ENCODE assay signal across 25 cellular contexts in the genomic region with DNA sequence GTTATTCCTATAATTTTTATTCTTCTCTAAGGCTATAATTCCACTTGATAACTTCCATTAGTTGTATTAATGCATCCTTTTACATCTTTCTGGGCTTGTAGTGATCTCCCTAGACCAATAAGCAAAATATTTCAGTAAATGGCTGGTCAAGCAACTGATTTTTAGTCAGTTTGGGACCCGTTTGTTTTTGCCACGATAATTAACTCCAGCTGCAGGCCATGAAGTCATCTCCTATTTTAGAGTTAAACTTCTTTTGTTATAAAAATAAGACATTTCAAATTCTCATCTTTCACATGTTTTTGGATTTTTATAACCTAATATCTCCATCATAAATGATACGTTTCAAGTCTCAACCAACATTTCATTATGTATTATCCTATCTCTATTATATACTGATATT. TPM values are rescaled to one million over a fixed set of nuclear protein-coding genes. Genes with fewer than 3 reads are reported as not detected.
DNase-seq lines count a peak whose midpoint lies in the region; ATAC-seq and TF ChIP-seq lines count a peak whose summit lies in the region.
"Had no signal": no experiment of that assay in that cellular context is flagged by ENCODE, and none has a peak within 500 bp of the region (broad histone marks: within the 10 kb centered on the region; RNA-seq: fewer than 3 reads in every experiment).

No MANE protein-coding gene starts in this region.

- 9 to 12% methylated on average over 3 of the region's 3 CpGs for WGBS in GM23248 (ENCODE audit: low coverage in 1 of 2, low lambda C conversion rate in 2 of 2, missing lambda C conversion rate in 2 of 2), 2 experiments
- WGBS in hepatocyte (ENCODE audit: low lambda C conversion rate, missing lambda C conversion rate) = 67% methylated on average over 3 of the region's 3 CpGs

- POLR2A ChIA-PET in CD8-positive, alpha-beta T cell (lab: Charles Lee) = interaction anchor here (1.5 kb wide), 1 partner anchor 198 kb away, joined by 5 read pairs; no protein-coding TSS in a partner anchor
- POLR2A ChIA-PET in naive thymus-derived CD8-positive, alpha-beta T cell (lab: Charles Lee) = interaction anchor here (0.6 to 2.3 kb wide), 6 partner anchors 9 to 233 kb away, joined by 3 to 16 read pairs (median 4); no protein-coding TSS in a partner anchor

- no peaks in the 10 kb centered on the region for H3K36me3 ChIP-seq in CD8-positive, alpha-beta T cell (ENCODE audit: insufficient read depth, low read length)
- H3K36me3 ChIP-seq in GM23248 (ENCODE audit: low read depth) = no peaks in the 10 kb centered on the region
- no peaks in the 10 kb centered on the region for H3K36me3 ChIP-seq in hepatocyte (replicated peaks; ENCODE audit: insufficient read depth, low read depth)
- H3K36me3 ChIP-seq: HAP-1, MG63, SJSA1 had no signal

- H3K36me3 Mint-ChIP-seq in CD8-positive, alpha-beta T cell = peaks cover 23% of the 10 kb centered on the region
- H3K36me3 Mint-ChIP-seq in naive thymus-derived CD8-positive, alpha-beta T cell = peaks cover 3 to 15% (median 5%) of the 10 kb centered on the region in 3 donors

- peaks cover 67% of the 10 kb centered on the region for H3K4me1 ChIP-seq in CD8-positive, alpha-beta T cell (ENCODE audit: insufficient read depth, low read length)
- peaks cover 7% of the 10 kb centered on the region for H3K4me1 ChIP-seq in GM23248 (ENCODE audit: insufficient read depth)
- H3K4me1 ChIP-seq in hepatocyte (ENCODE audit: insufficient read depth) = no peaks in the 10 kb centered on the region
- H3K4me1 ChIP-seq: HAP-1, SJSA1 had no signal

- in situ Hi-C loops in GM23248 (cut with MboI) = loop anchor here (10.0 kb wide), 1 partner anchor 239 kb away; no protein-coding TSS in a partner anchor

- no peaks in the 10 kb centered on the region for H3K9me3 ChIP-seq in CD8-positive, alpha-beta T cell (ENCODE audit: low read length)
- H3K9me3 ChIP-seq in GM23248 (ENCODE audit: low read depth) (no peaks in the 10 kb centered on the region), hepatocyte (ENCODE audit: low read depth) (no peaks in the 10 kb centered on the region)
- H3K9me3 ChIP-seq: A549, HAP-1, MG63, SJSA1 had no signal

- H3K4me2 ChIP-seq in GM23248 (ENCODE audit: unreplicated experiment) = peak overlapping the region; percentile 39
- H3K4me2 ChIP-seq in hepatocyte = no peak overlapping the region
- H3K4me2 ChIP-seq: A549, PC-9 had no signal

- no peak overlapping the region for H3K27ac ChIP-seq in CD8-positive, alpha-beta T cell (ENCODE audit: low read depth, low read length)
- no peak overlapping the region for H3K27ac ChIP-seq in GM23248
- H3K27ac ChIP-seq in hepatocyte = no peak overlapping the region
- H3K27ac ChIP-seq: A549, PC-9, SJSA1 had no signal

- no peak overlapping the region for H3K4me3 ChIP-seq in CD8-positive, alpha-beta T cell (ENCODE audit: low read depth, low read length)
- H3K4me3 ChIP-seq in GM23248 = no peak overlapping the region
- H3K4me3 ChIP-seq in fibroblast of mammary gland (ENCODE audit: control insufficient read depth, low read depth, low read length) = no peak overlapping the region
- no peak overlapping the region for H3K4me3 ChIP-seq in hepatocyte
- H3K4me3 ChIP-seq: A549, GM12878, HAP-1, MG63, PC-9, SJSA1 had no signal

- H3K4me1 Mint-ChIP-seq in CD8-positive, alpha-beta T cell (ENCODE audit: low read depth) = peaks cover 80% of the 10 kb centered on the region
- H3K4me1 Mint-ChIP-seq in naive thymus-derived CD8-positive, alpha-beta T cell = peaks cover 32 to 78% (median 75%) of the 10 kb centered on the region in 4 donors

- no peak overlapping the region for H3K4me3 Mint-ChIP-seq in CD8-positive, alpha-beta T cell
- peak overlapping the region in 5 of 10 donors; percentile 3 to 42 (median 27) for H3K4me3 Mint-ChIP-seq in naive thymus-derived CD8-positive, alpha-beta T cell
- H3K4me3 Mint-ChIP-seq: HFFc6 had no signal

- no peak for DNase-seq in CD8-positive, alpha-beta T cell
- DNase-seq in GM23248 (peak; percentile 47), fibroblast of mammary gland (ENCODE audit: low read depth) (peak; percentile 59), T-helper 9 cell (no peak), hepatocyte (ENCODE audit: low spot score) (no peak)
- no peak for DNase-seq in naive thymus-derived CD8-positive, alpha-beta T cell
- no peak for DNase-seq in stimulated activated CD4-positive, alpha-beta T cell treated with anti-CD3 and anti-CD28 coated beads, Interleukin-4, amount 100 ng/mL, for 24 hours
- DNase-seq: GOT3, HFFc6, IMR-90, KG1, MG63, NCI-H1105 treated with DMSO at 0.1 percent for 48 hours, NCI-H146, NCI-H1930, NCI-H2107, NCI-H446, NCI-H524 treated with DMSO at 0.1 percent for 48 hours, NCI-H774, PC-9 had no signal

- no peak for TF ChIP-seq CTCF in CD8-positive, alpha-beta T cell (IDR thresholded peaks at IDR 0.05)
- no peak for TF ChIP-seq CTCF in fibroblast of mammary gland (conservative IDR thresholded peaks at IDR 0.05; ENCODE audit: control insufficient read depth, insufficient read depth, low read depth, low read length)
- TF ChIP-seq CTCF in hepatocyte (IDR thresholded peaks at IDR 0.05; ENCODE audit: poor library complexity) = no peak

- ATAC-seq in CD8-positive, alpha-beta T cell = no peak
- no peak for ATAC-seq in naive thymus-derived CD8-positive, alpha-beta T cell
- ATAC-seq: A549, GM12878, Right ventricle myocardium inferior had no signal

- no peaks in the 10 kb centered on the region for H3F3A ChIP-seq in GM23248 (ENCODE audit: insufficient read depth)

- H4K20me1 ChIP-seq in GM23248 (ENCODE audit: insufficient read depth) (no peaks in the 10 kb centered on the region), hepatocyte (ENCODE audit: insufficient read depth, poor library complexity, severe bottlenecking) (no peaks in the 10 kb centered on the region)

- H3K79me2 ChIP-seq in GM23248 (ENCODE audit: insufficient read depth) (no peaks in the 10 kb centered on the region), hepatocyte (no peaks in the 10 kb centered on the region)

- H3K9me2 ChIP-seq in GM23248 (ENCODE audit: insufficient read depth) (no peaks in the 10 kb centered on the region), hepatocyte (replicated peaks; ENCODE audit: insufficient read depth) (no peaks in the 10 kb centered on the region)

- peak overlapping the region; percentile 45 for H3K27ac Mint-ChIP-seq in CD8-positive, alpha-beta T cell
- H3K27ac Mint-ChIP-seq in naive thymus-derived CD8-positive, alpha-beta T cell = peak overlapping the region in 8 of 10 donors; percentile 27 to 83 (median 64)
- H3K27ac Mint-ChIP-seq: HFFc6 had no signal

- H3K9ac ChIP-seq in GM23248 = no peak overlapping the region

- peaks cover 2% of the 10 kb centered on the region for H3K9me3 Mint-ChIP-seq in CD8-positive, alpha-beta T cell
- peaks cover 0 to 2% (median 0%) of the 10 kb centered on the region in 9 donors for H3K9me3 Mint-ChIP-seq in naive thymus-derived CD8-positive, alpha-beta T cell
- H3K9me3 Mint-ChIP-seq: HFFc6 had no signal

- no peaks in the 10 kb centered on the region for H3K27me3 ChIP-seq in CD8-positive, alpha-beta T cell (ENCODE audit: insufficient read depth, low read length)
- H3K27me3 ChIP-seq in GM23248 (replicated peaks; ENCODE audit: insufficient read depth) = no peaks in the 10 kb centered on the region
- no peaks in the 10 kb centered on the region for H3K27me3 ChIP-seq in hepatocyte
- H3K27me3 ChIP-seq: MG63 had no signal

- CTCF ChIA-PET in CD8-positive, alpha-beta T cell (lab: Charles Lee) = interaction anchor here (0.6 to 4.5 kb wide), 9 partner anchors 10 to 328 kb away, joined by 3 to 20 read pairs (median 3); no protein-coding TSS in a partner anchor

- intact Hi-C loops in CD8-positive, alpha-beta T cell (cut with DNase I, micrococcal nuclease) = loop anchor here (2.0 to 5.0 kb wide), 5 partner anchors 49 to 412 kb away; a partner anchor contains a TSS

- H3K27me3 Mint-ChIP-seq in CD8-positive, alpha-beta T cell (ENCODE audit: low read depth) = no peaks in the 10 kb centered on the region
- no peaks in the 10 kb centered on the region for H3K27me3 Mint-ChIP-seq in naive thymus-derived CD8-positive, alpha-beta T cell

- H2AFZ ChIP-seq in GM23248 (peak overlapping the region; percentile 25), hepatocyte (no peak overlapping the region)
- H2AFZ ChIP-seq: PC-9 had no signal

RNA-seq across cellular contexts. Expression of a gene that starts 49.4 kb away (rescaled TPM):
- 1 to 10 TPM; 7.9 to 8.5 TPM for total RNA-seq in CD8-positive, alpha-beta T cell
- 16.6 and 27.8 TPM in 2 replicates for total RNA-seq in GM23248 (2014; rRNA removed; shearing (Covaris generic))
- 72.4 and 78.0 TPM in 2 replicates for polyA plus RNA-seq in GM23248 (2016; fragmentation: Nextera tagmentation; extraction: Ambion mirVana)
- 10 to 100 TPM; 34.3 to 39.1 TPM for total RNA-seq in naive thymus-derived CD8-positive, alpha-beta T cell
- polyA plus RNA-seq in naive thymus-derived CD8-positive, alpha-beta T cell = 10 to 100 TPM; 44.1 to 77.3 (median 53.9) TPM
- total RNA-seq in hepatocyte = 21.4 and 23.9 TPM in 2 replicates
- polyA plus RNA-seq in hepatocyte = 39.4 and 40.2 TPM in 2 replicates

RNA-seq across cellular contexts. Expression of a gene that starts 58.3 kb away (rescaled TPM):
- total RNA-seq in CD8-positive, alpha-beta T cell = 1 to 10 TPM; 1.1 to 1.4 TPM
- 4.9 and 8.9 TPM in 2 replicates for total RNA-seq in GM23248 (2014; rRNA removed; shearing (Covaris generic))
- polyA plus RNA-seq in GM23248 (2016; fragmentation: Nextera tagmentation; extraction: Ambion mirVana) (0.39 and 0.61 TPM in 2 replicates), hepatocyte (not detected in 2 replicates)
- total RNA-seq in naive thymus-derived CD8-positive, alpha-beta T cell = 1 to 10 TPM; 2.4 TPM
- under 1 TPM; 0.30 to 0.88 (median 0.82) TPM for polyA plus RNA-seq in naive thymus-derived CD8-positive, alpha-beta T cell
- total RNA-seq in hepatocyte = 1.3 and 1.4 TPM in 2 replicates

Comparison
In these comparisons a context has a peak if more than half of its experiments do, and no peak if none do; other contexts are left out.
1. DNase-seq: peak in GM23248 (single experiment) and fibroblast of mammary gland (single experiment); none in CD8-positive, alpha-beta T cell (0 of 7), naive thymus-derived CD8-positive, alpha-beta T cell (0 of 10), stimulated activated CD4-positive, alpha-beta T cell treated with anti-CD3 and anti-CD28 coated beads, Interleukin-4, amount 100 ng/mL, for 24 hours (single experiment), T-helper 9 cell (single experiment) and hepatocyte (single experiment).